In genomic region chr11:72838691-72839305, GRCh38 we compare ENCODE assay signal across 20 cellular contexts. TPM values are rescaled to one million over a fixed set of nuclear protein-coding genes. Genes with fewer than 3 reads are reported as not detected.
DNase-seq lines count a peak whose midpoint lies in the region; ATAC-seq and TF ChIP-seq lines count a peak whose summit lies in the region.
"Had no signal": no experiment of that assay in that cellular context is flagged by ENCODE, and none has a peak within 500 bp of the region (broad histone marks: within the 10 kb centered on the region; RNA-seq: fewer than 3 reads in every experiment).

No MANE protein-coding gene starts in this region.

- no peak for TF ChIP-seq CTCF in CD8-positive, alpha-beta T cell (IDR thresholded peaks at IDR 0.05)
- TF ChIP-seq CTCF in IMR-90 (conservative IDR thresholded peaks at IDR 0.05; ENCODE audit: low read depth, low read length) = no peak
- no peak for TF ChIP-seq CTCF in choroid plexus epithelial cell (conservative IDR thresholded peaks at IDR 0.05; ENCODE audit: low read depth, low read length)
- no peak for TF ChIP-seq CTCF in osteocyte (IDR thresholded peaks at IDR 0.05)
- TF ChIP-seq CTCF in sigmoid colon (IDR thresholded peaks at IDR 0.05) = no peak

- no peak overlapping the region for H3K18ac ChIP-seq in IMR-90 (ENCODE audit: low read depth, low read length)

- no peak for ATAC-seq in CD8-positive, alpha-beta T cell
- ATAC-seq in IMR-90 (ENCODE audit: low read depth) = no peak
- ATAC-seq: sciatic nerve had no signal

- H2AFZ ChIP-seq in IMR-90 (replicated peaks; ENCODE audit: low read length, poor library complexity) = no peak overlapping the region

- H3K27me3 Mint-ChIP-seq in CD8-positive, alpha-beta T cell (ENCODE audit: low read depth) = no peaks in the 10 kb centered on the region
- H3K27me3 Mint-ChIP-seq in osteocyte (ENCODE audit: unreplicated experiment) = no peaks in the 10 kb centered on the region

- H3K4me1 Mint-ChIP-seq in CD8-positive, alpha-beta T cell (ENCODE audit: low read depth) = no peaks in the 10 kb centered on the region
- peaks cover 14% of the 10 kb centered on the region for H3K4me1 Mint-ChIP-seq in osteocyte (ENCODE audit: unreplicated experiment)

- no peak overlapping the region; the same call in 1 of the 2 replicates for H3K14ac ChIP-seq in IMR-90 (replicated peaks; ENCODE audit: low read depth, low read length)

- peak overlapping the region; percentile 14; the same call in 1 of the 2 replicates for H3K4ac ChIP-seq in IMR-90 (ENCODE audit: low read depth, low read length)

- H3K36me3 ChIP-seq in CD8-positive, alpha-beta T cell (ENCODE audit: insufficient read depth, low read length) = peaks cover 24% of the 10 kb centered on the region
- H3K36me3 ChIP-seq in IMR-90 (ENCODE audit: control insufficient read depth, insufficient read depth, low read length) (peaks cover 14% of the 10 kb centered on the region), sigmoid colon (peaks cover 0 to 64% (median 12%) of the 10 kb centered on the region in 4 donors)

- H3K9me1 ChIP-seq in IMR-90 (ENCODE audit: insufficient read depth, low read length) = peaks cover 25% of the 10 kb centered on the region

- no peak for TF ChIP-seq EP300 in sigmoid colon (IDR thresholded peaks at IDR 0.05)

- no peak overlapping the region for H3K9ac ChIP-seq in IMR-90 (ENCODE audit: low read depth, low read length)
- H3K9ac ChIP-seq: BLaER1 had no signal

- no CpG with 5 or more reads among the region's 4 CpGs for WGBS in IMR-90 (ENCODE audit: extremely low coverage in 2 of 2, insufficient read length in 1 of 2), 2 experiments
- 83 to 92% methylated on average over 4 of the region's 4 CpGs for WGBS in sigmoid colon, 2 donors

- H3K79me1 ChIP-seq in IMR-90 (ENCODE audit: low read depth in 1 of 2, low read length in 2 of 2) = peaks cover 6 to 20% of the 10 kb centered on the region in 2 experiments; a peak in 3 of 4 replicates

- peak overlapping the region; percentile 20 for H3K27ac Mint-ChIP-seq in CD8-positive, alpha-beta T cell
- no peak overlapping the region for H3K27ac Mint-ChIP-seq in osteocyte (ENCODE audit: unreplicated experiment)
- H3K27ac Mint-ChIP-seq: mesothelial cell of epicardium had no signal

- no peak overlapping the region for H2AK9ac ChIP-seq in IMR-90 (replicated peaks; ENCODE audit: low read depth, low read length, poor library complexity)

- POLR2A ChIA-PET in CD8-positive, alpha-beta T cell (lab: Charles Lee) = interaction anchor here (1.5 kb wide), 1 partner anchor 114 kb away, joined by 3 read pairs; no protein-coding TSS in a partner anchor
- POLR2A ChIA-PET in IMR-90 (lab: Charles Lee; ENCODE audit: unreplicated experiment) = no interaction called here

- H4K20me1 ChIP-seq in IMR-90 (ENCODE audit: insufficient read depth, low read length) = no peaks in the 10 kb centered on the region
- H4K20me1 ChIP-seq: BLaER1 had no signal

- peak overlapping the region; percentile 16 for H2BK5ac ChIP-seq in IMR-90 (ENCODE audit: low read depth, low read length, poor library complexity, severe bottlenecking)

- no peak overlapping the region for H3K4me2 ChIP-seq in IMR-90 (ENCODE audit: low read depth, low read length)
- H3K4me2 ChIP-seq: BLaER1 had no signal

- H3K36me3 Mint-ChIP-seq in CD8-positive, alpha-beta T cell = peaks cover 61% of the 10 kb centered on the region
- peaks cover 32% of the 10 kb centered on the region for H3K36me3 Mint-ChIP-seq in osteocyte (ENCODE audit: unreplicated experiment)

- no peak for TF ChIP-seq RAD21 in IMR-90 (IDR thresholded peaks at IDR 0.05; ENCODE audit: low read length)

- no peak overlapping the region for H2BK15ac ChIP-seq in IMR-90 (ENCODE audit: low read depth, low read length)

- dilution Hi-C loops in IMR-90 (cut with HindIII; ENCODE audit: low sequenced_read_pairs, unreplicated experiment) = no loop called here

- H3K4me1 ChIP-seq in CD8-positive, alpha-beta T cell (ENCODE audit: insufficient read depth, low read length) = no peaks in the 10 kb centered on the region
- H3K4me1 ChIP-seq in IMR-90 (ENCODE audit: control insufficient read depth, insufficient read depth, low read length) = peaks cover 11% of the 10 kb centered on the region
- peaks cover 0 to 25% (median 10%) of the 10 kb centered on the region in 4 donors for H3K4me1 ChIP-seq in sigmoid colon

- no peak overlapping the region for H2BK120ac ChIP-seq in IMR-90 (ENCODE audit: low read depth, low read length)

- H3K27me3 ChIP-seq in CD8-positive, alpha-beta T cell (ENCODE audit: insufficient read depth, low read length) = no peaks in the 10 kb centered on the region
- H3K27me3 ChIP-seq in IMR-90 (ENCODE audit: control insufficient read depth, insufficient read depth, low read length) = no peaks in the 10 kb centered on the region
- H3K27me3 ChIP-seq in sigmoid colon = no peaks in the 10 kb centered on the region
- H3K27me3 ChIP-seq: BLaER1, testis had no signal

- intact Hi-C loops in CD8-positive, alpha-beta T cell (cut with DNase I, micrococcal nuclease) = no loop called here
- intact Hi-C loops in IMR-90 (cut with micrococcal nuclease) (no loop called here), sigmoid colon (cut with DNase I) (no loop called here)

- H3K4me3 Mint-ChIP-seq in CD8-positive, alpha-beta T cell = no peak overlapping the region
- no peak overlapping the region for H3K4me3 Mint-ChIP-seq in osteocyte (ENCODE audit: unreplicated experiment)
- H3K4me3 Mint-ChIP-seq: mesothelial cell of epicardium had no signal

- no peak overlapping the region for H3K56ac ChIP-seq in IMR-90 (ENCODE audit: extremely low read depth, insufficient read depth, low read length)

- 0 out of 2 replicates have a peak overlapping the region, but pooled peaks have one; percentile 4 for H2AK5ac ChIP-seq in IMR-90 (ENCODE audit: low read depth, low read length)

- BruUV-seq in IMR-90 (replicated peaks; lab: Mats Ljungman, UMichigan) = no TSS peak

- no peak overlapping the region for H4K5ac ChIP-seq in IMR-90 (ENCODE audit: low read depth, low read length)

- no peak overlapping the region; the same call in 1 of the 2 replicates for H2BK20ac ChIP-seq in IMR-90 (ENCODE audit: low read depth, low read length)

- TF ChIP-seq POLR2A in IMR-90 (IDR thresholded peaks at IDR 0.05; ENCODE audit: low read depth, low read length) (no peak), sigmoid colon (IDR thresholded peaks at IDR 0.05) (no peak)

- no peak overlapping the region for H4K91ac ChIP-seq in IMR-90 (ENCODE audit: insufficient read depth, low read depth, low read length)

- DNase-seq in CD8-positive, alpha-beta T cell = no peak
- DNase-seq in IMR-90 (peak; percentile 33), choroid plexus epithelial cell (ENCODE audit: low read depth) (peak; percentile 57), osteocyte (ENCODE audit: extremely low spot score, unreplicated experiment) (peak; percentile 49), DMS153 treated with DMSO at 0.1 percent for 48 hours (lab: John Stamatoyannopoulos, UW; ENCODE audit: unreplicated experiment) (no peak), sigmoid colon (no peak), NCI-H2196 treated with DMSO at 0.1 percent for 48 hours (lab: John Stamatoyannopoulos, UW; ENCODE audit: unreplicated experiment) (no peak)
- DNase-seq: activated T-cell treated with anti-CD3 and anti-CD28 coated beads, Interleukin-2, amount 50 U/mL, for 1 hour; amniotic stem cell; DMS53; H7; NCI-H187; NCI-H510A treated with DMSO at 0.1 percent for 48 hours; stimulated activated CD4-positive, alpha-beta T cell treated with anti-CD3 and anti-CD28 coated beads, Interleukin-4, amount 100 ng/mL, for 24 hours; stimulated activated CD8-positive, alpha-beta memory T cell treated with anti-CD3 and anti-CD28 coated beads, Interleukin-4, amount 100 ng/mL, for 48 hours; testis had no signal

- no peak overlapping the region for H3K4me3 ChIP-seq in CD8-positive, alpha-beta T cell (ENCODE audit: low read depth, low read length)
- H3K4me3 ChIP-seq in IMR-90 (ENCODE audit: insufficient read depth, low read depth, low read length) (no peak overlapping the region), choroid plexus epithelial cell (ENCODE audit: low read depth, low read length) (no peak overlapping the region), sigmoid colon (no peak overlapping the region)
- H3K4me3 ChIP-seq: BLaER1, coronary artery, testis had no signal

- no peak overlapping the region for H3K27ac ChIP-seq in CD8-positive, alpha-beta T cell (ENCODE audit: low read depth, low read length)
- H3K27ac ChIP-seq in IMR-90 (ENCODE audit: insufficient read depth, low read length) = no peak overlapping the region
- no peak overlapping the region for H3K27ac ChIP-seq in sigmoid colon
- H3K27ac ChIP-seq: BLaER1, testis had no signal

- in situ Hi-C loops in IMR-90 (cut with MboI; ENCODE audit: low sequenced_read_pairs) = no loop called here

- CTCF ChIA-PET in CD8-positive, alpha-beta T cell (lab: Charles Lee) = interaction anchor here (1.2 to 1.6 kb wide), 2 partner anchors 155 to 338 kb away, joined by 3 read pairs; no protein-coding TSS in a partner anchor
- CTCF ChIA-PET in IMR-90 (lab: Yijun Ruan, JAX) = no interaction called here

- H4K8ac ChIP-seq in IMR-90 (ENCODE audit: low read depth in 2 of 2, low read length in 2 of 2) = no peak overlapping the region

- H3K9me3 Mint-ChIP-seq in CD8-positive, alpha-beta T cell = no peaks in the 10 kb centered on the region
- no peaks in the 10 kb centered on the region for H3K9me3 Mint-ChIP-seq in osteocyte (ENCODE audit: unreplicated experiment)
- H3K9me3 Mint-ChIP-seq: mesothelial cell of epicardium had no signal

- H3K9me3 ChIP-seq in CD8-positive, alpha-beta T cell (ENCODE audit: low read length) = no peaks in the 10 kb centered on the region
- no peaks in the 10 kb centered on the region for H3K9me3 ChIP-seq in IMR-90 (ENCODE audit: control insufficient read depth, insufficient read depth, low read length)
- H3K9me3 ChIP-seq in sigmoid colon = no peaks in the 10 kb centered on the region
- H3K9me3 ChIP-seq: BLaER1, testis had no signal

- peak overlapping the region; percentile 34; the same call in 1 of the 2 replicates for H3K23ac ChIP-seq in IMR-90 (ENCODE audit: low read depth, low read length)

TF ChIP-seq in IMR-90, 13 proteins besides CTCF, POLR2A, EP300 and RAD21 (continues in another document):
- no peak for TF ChIP-seq RFX5 (IDR thresholded peaks at IDR 0.05; ENCODE audit: low read depth, low read length)

RNA-seq across cellular contexts. Expression of gene ATG16L2, which starts 24.6 kb away (rescaled TPM):
- 10 to 100 TPM; 45.7 to 52.8 TPM for total RNA-seq in CD8-positive, alpha-beta T cell
- total RNA-seq in IMR-90 (2012; rRNA removed) = 1.3 and 1.4 TPM in 2 replicates
- polyA plus RNA-seq in IMR-90 (2012; rRNA removed) = 12.2 and 12.7 TPM in 2 replicates
- polyA plus RNA-seq in IMR-90 (2012; cell fraction: cytosol; rRNA removed) = 2.9 and 5.8 TPM in 2 replicates
- polyA plus RNA-seq in IMR-90 (2012; cell fraction: nucleus; rRNA removed; ENCODE audit: low replicate concordance) = 186 and 227 TPM in 2 replicates
- total RNA-seq in osteocyte = 17.1 and 18.2 TPM in 2 replicates
- total RNA-seq in sigmoid colon = 10 to 100 TPM; 16.8 to 36.8 (median 20.2) TPM
- polyA plus RNA-seq in sigmoid colon = 10 to 100 TPM in 1 of 3 donors, 1 to 10 TPM in 2; 4.6 to 47.7 (median 9.6) TPM

RNA-seq across cellular contexts. Expression of gene STARD10, which starts 45.0 kb away (rescaled TPM):
- total RNA-seq in CD8-positive, alpha-beta T cell = 10 to 100 TPM; 22.1 to 25.1 TPM
- total RNA-seq in IMR-90 (2012; rRNA removed) = 22.2 and 23.8 TPM in 2 replicates
- 32.9 and 37.4 TPM in 2 replicates for polyA plus RNA-seq in IMR-90 (2012; rRNA removed)
- polyA plus RNA-seq in IMR-90 (2012; cell fraction: cytosol; rRNA removed) = 51.8 and 54.8 TPM in 2 replicates
- polyA plus RNA-seq in IMR-90 (2012; cell fraction: nucleus; rRNA removed; ENCODE audit: low replicate concordance) = 18.7 and 29.9 TPM in 2 replicates
- total RNA-seq in osteocyte = 27.7 and 35.3 TPM in 2 replicates
- 10 to 100 TPM; 29.9 to 60.1 (median 43.9) TPM for total RNA-seq in sigmoid colon
- polyA plus RNA-seq in sigmoid colon = 100 to 1,000 TPM; 286 to 900 (median 781) TPM

Comparison
In these comparisons a context has a peak if more than half of its experiments do, and no peak if none do; other contexts are left out.
1. DNase-seq: peak in IMR-90 (single experiment), choroid plexus epithelial cell (single experiment) and osteocyte (single experiment); none in CD8-positive, alpha-beta T cell (0 of 7), DMS153 treated with DMSO at 0.1 percent for 48 hours (single experiment), sigmoid colon (single experiment) and NCI-H2196 treated with DMSO at 0.1 percent for 48 hours (single experiment).